In the genomic region with DNA sequence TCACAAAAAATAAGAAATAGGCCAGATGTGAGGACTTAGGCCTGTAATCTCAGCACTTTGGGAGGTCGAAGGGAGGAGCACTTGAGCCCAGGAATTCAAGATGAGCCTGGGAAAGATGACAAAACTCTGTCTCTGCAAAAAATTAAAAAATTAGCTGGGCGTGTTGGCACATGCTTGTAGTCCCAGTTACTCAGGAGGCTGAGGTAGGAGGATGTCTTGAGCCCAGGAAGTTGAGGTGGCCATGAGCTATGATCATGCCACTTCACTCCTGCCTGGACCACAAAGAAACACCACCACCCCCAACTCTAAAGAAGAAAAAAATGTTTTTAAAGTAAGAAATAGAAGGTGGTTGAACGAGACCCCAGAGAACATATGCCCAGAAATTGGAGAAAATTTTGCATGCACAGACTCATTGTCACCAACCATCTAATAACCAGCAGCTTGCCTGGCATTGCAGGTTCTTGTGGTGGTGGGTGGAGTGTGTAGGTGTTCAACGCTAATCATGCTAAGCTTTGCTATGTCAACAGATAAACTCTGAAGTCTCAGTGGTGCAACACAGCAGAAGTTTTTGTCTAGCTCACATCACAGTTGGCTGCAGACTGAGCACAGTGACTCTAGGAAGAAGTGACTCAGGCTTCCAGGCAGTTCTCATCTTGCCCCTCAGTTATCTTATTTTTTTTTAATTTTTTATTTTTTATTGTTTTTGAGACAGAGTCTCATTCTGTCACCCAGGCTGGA, we compare ENCODE assay signal across 1 cellular context.
TF ChIP-seq lines count a peak whose summit lies in the region.

No MANE protein-coding gene starts in this region.

TF ChIP-seq in IMR-90, 13 proteins besides CTCF, POLR2A, EP300 and RAD21:
- no peak for TF ChIP-seq RCOR1 (IDR thresholded peaks at IDR 0.05; ENCODE audit: insufficient replicate concordance, low read length)
- TF ChIP-seq CEBPB (IDR thresholded peaks at IDR 0.05; ENCODE audit: low read depth, low read length) = peak; percentile 43; the same call in 1 of the 2 replicates
- no peak for TF ChIP-seq CHD1 (IDR thresholded peaks at IDR 0.05; ENCODE audit: low read depth, low read length)
- TF ChIP-seq MAZ (IDR thresholded peaks at IDR 0.05; ENCODE audit: borderline replicate concordance, low read depth, low read length) = no peak
TF ChIP-seq in IMR-90: peak in this region for 1.
